In the genomic region with DNA sequence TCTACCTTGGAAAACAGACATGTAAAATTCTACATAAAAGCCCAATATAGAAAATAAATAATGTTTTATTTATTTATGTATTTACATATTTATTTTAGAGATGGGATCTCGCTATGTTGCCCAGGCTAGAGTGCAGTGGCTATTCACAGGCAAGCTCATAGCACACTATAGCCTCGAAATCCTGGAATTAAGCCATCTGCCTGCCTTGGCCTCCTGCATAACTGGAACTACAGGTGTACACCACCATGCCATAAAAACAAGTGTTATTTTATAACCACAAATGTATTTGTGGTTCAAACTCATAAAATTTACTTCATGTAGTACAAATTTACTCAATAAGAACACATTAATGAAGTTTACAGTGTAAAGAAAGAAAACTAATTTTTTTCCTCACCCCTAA, we compare ENCODE assay signal across 20 cellular contexts.
"Had no signal": no experiment of that assay in that cellular context is flagged by ENCODE, and none has a peak within 500 bp of the region (broad histone marks: within the 10 kb centered on the region; RNA-seq: fewer than 3 reads in every experiment).

No MANE protein-coding gene starts in this region.

- H3K4me1 ChIP-seq: gastrocnemius medialis, testis, upper lobe of right lung, uterus had no signal

- H3K4me3 ChIP-seq: gastrocnemius medialis, lung, pancreas, right atrium auricular region, skin epidermis, stomach, testis, tibial artery, upper lobe of right lung, uterus had no signal

- DNase-seq: cortex of kidney; effector memory CD8-positive, alpha-beta T cell; gastrocnemius medialis; head of caudate nucleus; naive B cell; pancreas; stimulated activated CD4-positive, alpha-beta T cell treated with anti-CD3 and anti-CD28 coated beads, Interleukin-1b, Interleukin-23, amount 100 ng/mL, for 48 hours; stimulated activated CD4-positive, alpha-beta T cell treated with anti-CD3 and anti-CD28 coated beads, Interleukin-4, amount 100 ng/mL, for 1 hour; stimulated activated CD8-positive, alpha-beta memory T cell treated with anti-CD3 and anti-CD28 coated beads, Interleukin-4, amount 100 ng/mL, for 48 hours; stimulated activated naive CD4-positive, alpha-beta T cell; stomach; testis; tibial artery; upper lobe of right lung; uterus had no signal

- H3K27ac ChIP-seq: gastrocnemius medialis, neutrophil, pancreas, right atrium auricular region, skin epidermis, stomach, testis, tibial artery, upper lobe of right lung, uterus had no signal

- H3K36me3 ChIP-seq: gastrocnemius medialis, neutrophil, pancreas, right atrium auricular region, stomach, tibial artery, upper lobe of right lung, uterus had no signal

- H3K9me3 ChIP-seq: gastrocnemius medialis, neutrophil, pancreas, right atrium auricular region, stomach, testis, tibial artery, upper lobe of right lung, uterus had no signal

- ATAC-seq: effector memory CD8-positive, alpha-beta T cell; gastrocnemius medialis; natural killer cell treated with Interleukin-12 subunit alpha and Interleukin-12 subunit beta and Interleukin-15 and Interleukin-18, amount 100 ng/mL, for 72 hours; pancreas; upper lobe of right lung had no signal

- H3K27me3 ChIP-seq: gastrocnemius medialis, neutrophil, pancreas, right atrium auricular region, stomach, testis, tibial artery, upper lobe of right lung, uterus had no signal
